11 cellular contexts compared by ENCODE assay signal in genomic region chr5:177430146-177430951, GRCh38. TPM values are rescaled to one million over a fixed set of nuclear protein-coding genes. Genes with fewer than 3 reads are reported as not detected.
DNase-seq lines count a peak whose midpoint lies in the region; ATAC-seq and TF ChIP-seq lines count a peak whose summit lies in the region.
"Had no signal": no experiment of that assay in that cellular context is flagged by ENCODE, and none has a peak within 500 bp of the region (broad histone marks: within the 10 kb centered on the region; RNA-seq: fewer than 3 reads in every experiment).

No MANE protein-coding gene starts in this region.

- 89 to 93% (median 92%) methylated on average over 24 to 26 of the region's 26 CpGs for WGBS in heart left ventricle, 4 donors

- peaks cover 32 to 56% (median 43%) of the 10 kb centered on the region in 11 experiments for H3K36me3 ChIP-seq in BLaER1 treated with 17β-estradiol and CSF1 and Interleukin-3, amounts not matched to agents 10 nM and 100 nM
- peaks cover 45% of the 10 kb centered on the region for H3K36me3 ChIP-seq in lower lobe of right lung
- H3K36me3 ChIP-seq in heart left ventricle = peaks cover 0 to 47% (median 34%) of the 10 kb centered on the region in 9 donors

- no peak for TF ChIP-seq POLR2A in heart left ventricle (IDR thresholded peaks at IDR 0.05)

- CTCF ChIA-PET in activated CD8-positive, alpha-beta memory T cell treated with anti-CD3 and anti-CD28 coated beads, Interleukin-2, amount 10 ng/mL, durations not matched to agents 7 days and 5 days (lab: Charles Lee) = interaction anchor here (0.9 to 16.5 kb wide), 7 partner anchors 7 to 59 kb away, joined by 3 to 269 read pairs (median 39); partner anchors contain the start of genes PFN3 and PRR7

- TF ChIP-seq CTCF in GM13977 (IDR thresholded peaks at IDR 0.05; ENCODE audit: extremely low read depth, insufficient read depth, missing control alignments) = no peak
- no peak for TF ChIP-seq CTCF in lower lobe of right lung (IDR thresholded peaks at IDR 0.05)
- no peak for TF ChIP-seq CTCF in heart left ventricle (IDR thresholded peaks at IDR 0.05)

- intact Hi-C loops in lower lobe of right lung (cut with DNase I) (no loop called here), heart left ventricle (cut with DNase I) (no loop called here)

- H4K20me1 ChIP-seq in BLaER1 treated with 17β-estradiol and CSF1 and Interleukin-3, amounts not matched to agents 10 nM and 100 nM = peaks cover 0 to 33% (median 12%) of the 10 kb centered on the region in 11 experiments; a peak in 10 of 22 replicates

- H3K4me3 ChIP-seq in BLaER1 treated with 17β-estradiol and CSF1 and Interleukin-3, amounts not matched to agents 10 nM and 100 nM = peak overlapping the region; percentile 32 to 99 (median 54); a peak in 17 of 20 replicates
- no peak overlapping the region for H3K4me3 ChIP-seq in lower lobe of right lung
- peak overlapping the region in 1 of 12 donors; percentile 29 for H3K4me3 ChIP-seq in heart left ventricle
- H3K4me3 ChIP-seq: thoracic aorta had no signal

- H3K36me3 Mint-ChIP-seq in activated CD8-positive, alpha-beta memory T cell treated with anti-CD3 and anti-CD28 coated beads, Interleukin-2, amount 10 ng/mL, durations not matched to agents 7 days and 5 days = peaks cover 47% of the 10 kb centered on the region

- in situ Hi-C loops in GM13977 (cut with MboI; ENCODE audit: low pct_unique_long_range_greater_than_20kb, low sequenced_read_pairs, unreplicated experiment) = no loop called here

- no peaks in the 10 kb centered on the region for H3K9me3 Mint-ChIP-seq in activated CD8-positive, alpha-beta memory T cell treated with anti-CD3 and anti-CD28 coated beads, Interleukin-2, amount 10 ng/mL, durations not matched to agents 7 days and 5 days (ENCODE audit: low read depth)

- H3K27ac ChIP-seq in BLaER1 treated with 17β-estradiol and CSF1 and Interleukin-3, amounts not matched to agents 10 nM and 100 nM = peak overlapping the region; percentile 56 to 99 (median 99)
- peak overlapping the region; percentile 90 for H3K27ac ChIP-seq in lower lobe of right lung
- H3K27ac ChIP-seq in heart left ventricle = peak overlapping the region in 2 of 12 donors; percentile 34 to 95
- H3K27ac ChIP-seq: thoracic aorta had no signal

- H3K4me3 Mint-ChIP-seq in activated CD8-positive, alpha-beta memory T cell treated with anti-CD3 and anti-CD28 coated beads, Interleukin-2, amount 10 ng/mL, durations not matched to agents 7 days and 5 days = peak overlapping the region; percentile 89

- peak overlapping the region; percentile 94 for H3K27ac Mint-ChIP-seq in activated CD8-positive, alpha-beta memory T cell treated with anti-CD3 and anti-CD28 coated beads, Interleukin-2, amount 10 ng/mL, durations not matched to agents 7 days and 5 days

- no peaks in the 10 kb centered on the region for H3K9me3 ChIP-seq in BLaER1 treated with 17β-estradiol and CSF1 and Interleukin-3, amounts not matched to agents 10 nM and 100 nM (replicated peaks in 1 of 11)
- H3K9me3 ChIP-seq in lower lobe of right lung (no peaks in the 10 kb centered on the region), heart left ventricle (no peaks in the 10 kb centered on the region)
- H3K9me3 ChIP-seq: thoracic aorta had no signal

- DNase-seq in GM13977 (ENCODE audit: low spot score) = peak; percentile 44
- DNase-seq in activated CD8-positive, alpha-beta memory T cell treated with anti-CD3 and anti-CD28 coated beads, Interleukin-2, amount 10 ng/mL, durations not matched to agents 7 days and 5 days = no peak
- DNase-seq in lower lobe of right lung = no peak
- no peak for DNase-seq in heart left ventricle
- no peak for DNase-seq in NCI-H187 (lab: John Stamatoyannopoulos, UW)
- DNase-seq: activated CD4-positive, CD25-positive, alpha-beta regulatory T cell; NCI-H774 had no signal

- H3K9ac ChIP-seq in BLaER1 treated with 17β-estradiol and CSF1 and Interleukin-3, amounts not matched to agents 10 nM and 100 nM = peak overlapping the region; percentile 62 to 99 (median 99)

- H3K27me3 ChIP-seq in BLaER1 treated with 17β-estradiol and CSF1 and Interleukin-3, amounts not matched to agents 10 nM and 100 nM = no peaks in the 10 kb centered on the region
- no peaks in the 10 kb centered on the region for H3K27me3 ChIP-seq in lower lobe of right lung (ENCODE audit: low read depth)
- no peaks in the 10 kb centered on the region for H3K27me3 ChIP-seq in heart left ventricle

- H3K27me3 Mint-ChIP-seq in activated CD8-positive, alpha-beta memory T cell treated with anti-CD3 and anti-CD28 coated beads, Interleukin-2, amount 10 ng/mL, durations not matched to agents 7 days and 5 days = no peaks in the 10 kb centered on the region

- H3K4me1 Mint-ChIP-seq in activated CD8-positive, alpha-beta memory T cell treated with anti-CD3 and anti-CD28 coated beads, Interleukin-2, amount 10 ng/mL, durations not matched to agents 7 days and 5 days = peaks cover 75% of the 10 kb centered on the region

- H3K4me1 ChIP-seq in BLaER1 treated with 17β-estradiol and CSF1 and Interleukin-3, amounts not matched to agents 10 nM and 100 nM = peaks cover 68 to 85% (median 81%) of the 10 kb centered on the region in 10 experiments
- H3K4me1 ChIP-seq in lower lobe of right lung (peaks cover 62% of the 10 kb centered on the region), heart left ventricle (peaks cover 2 to 78% (median 35%) of the 10 kb centered on the region in 12 donors)

- H3K4me2 ChIP-seq in BLaER1 treated with 17β-estradiol and CSF1 and Interleukin-3, amounts not matched to agents 10 nM and 100 nM = peak overlapping the region; percentile 95 to 99 (median 98)

- ATAC-seq in activated CD8-positive, alpha-beta memory T cell treated with anti-CD3 and anti-CD28 coated beads, Interleukin-2, amount 10 ng/mL, durations not matched to agents 7 days and 5 days = no peak
- ATAC-seq in lower lobe of right lung (no peak), GM19351 (IDR thresholded peaks at IDR 0.05; ENCODE audit: unreplicated experiment) (no peak), heart left ventricle (no peak), GM19035 (IDR thresholded peaks at IDR 0.05; ENCODE audit: unreplicated experiment) (no peak)

RNA-seq across cellular contexts. Expression of gene GRK6, which starts 3.9 kb away (rescaled TPM):
- total RNA-seq in activated CD8-positive, alpha-beta memory T cell treated with anti-CD3 and anti-CD28 coated beads, Interleukin-2, amount 10 ng/mL, durations not matched to agents 7 days and 5 days = 100 to 1,000 TPM; 112 to 159 TPM
- total RNA-seq in lower lobe of right lung (59.4 TPM), heart left ventricle (10 to 100 TPM; 12.8 to 33.2 (median 17.3) TPM)
- polyA plus RNA-seq in heart left ventricle = 10 to 100 TPM in 1 of 2 donors, 1 to 10 TPM in 1; 6.8 to 29.5 TPM

RNA-seq across cellular contexts. Expression of gene PRR7, which starts 16.3 kb away (rescaled TPM):
- total RNA-seq in activated CD8-positive, alpha-beta memory T cell treated with anti-CD3 and anti-CD28 coated beads, Interleukin-2, amount 10 ng/mL, durations not matched to agents 7 days and 5 days = 1 to 10 TPM; 3.1 to 5.3 TPM
- 1.7 TPM for total RNA-seq in lower lobe of right lung
- total RNA-seq in heart left ventricle = 1 to 10 TPM in 8 of 9 donors, under 1 TPM in 1; 0.82 to 5.0 (median 1.8) TPM
- polyA plus RNA-seq in heart left ventricle = 1 to 10 TPM; 1.4 to 1.5 TPM

RNA-seq across cellular contexts. Expression of gene F12, which starts 21.0 kb away (rescaled TPM):
- total RNA-seq in activated CD8-positive, alpha-beta memory T cell treated with anti-CD3 and anti-CD28 coated beads, Interleukin-2, amount 10 ng/mL, durations not matched to agents 7 days and 5 days = 1 to 10 TPM; 1.3 to 2.2 TPM
- total RNA-seq in lower lobe of right lung = 0.80 TPM
- under 1 TPM in 1 of 9 donors, not detected in 8; 0.56 TPM for total RNA-seq in heart left ventricle
- under 1 TPM in 1 of 2 donors, not detected in 1; 0.29 TPM for polyA plus RNA-seq in heart left ventricle
- total RNA-seq: thoracic aorta had no signal

RNA-seq across cellular contexts. Expression of gene PFN3, which starts 29.9 kb away (rescaled TPM):
- not detected for total RNA-seq in activated CD8-positive, alpha-beta memory T cell treated with anti-CD3 and anti-CD28 coated beads, Interleukin-2, amount 10 ng/mL, durations not matched to agents 7 days and 5 days
- total RNA-seq in lower lobe of right lung = not detected
- total RNA-seq in heart left ventricle = not detected
- not detected for polyA plus RNA-seq in heart left ventricle
- total RNA-seq: thoracic aorta had no signal

RNA-seq across cellular contexts. Expression of gene DBN1, which starts 43.1 kb away (rescaled TPM):
- total RNA-seq in activated CD8-positive, alpha-beta memory T cell treated with anti-CD3 and anti-CD28 coated beads, Interleukin-2, amount 10 ng/mL, durations not matched to agents 7 days and 5 days = 100 to 1,000 TPM in 1 of 2 experiments, 10 to 100 TPM in 1; 81.5 to 128 TPM
- total RNA-seq in lower lobe of right lung = 23.1 TPM
- 10 to 100 TPM; 12.3 to 60.7 (median 23.3) TPM for total RNA-seq in heart left ventricle
- 10 to 100 TPM; 13.2 to 28.1 TPM for polyA plus RNA-seq in heart left ventricle
